Comparison of ENCODE assay signal across 7 cellular contexts in the genomic region with DNA sequence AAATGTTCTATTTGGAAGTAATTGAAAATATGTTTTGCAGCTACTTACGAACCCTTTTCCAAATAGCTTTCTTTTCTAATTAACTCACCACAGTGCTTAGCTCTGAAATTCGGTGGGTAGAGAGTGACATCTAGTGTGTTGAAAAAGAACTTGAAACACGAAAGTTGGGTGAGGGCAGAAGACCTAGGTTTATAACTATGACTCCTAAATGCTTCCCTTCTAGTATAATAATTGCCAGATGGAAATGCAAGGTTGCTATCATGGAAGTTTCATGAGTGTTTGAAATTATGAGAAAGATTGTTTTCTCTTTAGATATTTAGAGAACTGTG.
DNase-seq lines count a peak whose midpoint lies in the region; ATAC-seq and TF ChIP-seq lines count a peak whose summit lies in the region.

No MANE protein-coding gene starts in this region.

- TF ChIP-seq POLR2A in right lobe of liver (IDR thresholded peaks at IDR 0.05) = no peak

- H3K9me3 Mint-ChIP-seq in glutamatergic neuron (ENCODE audit: unreplicated experiment) = no peaks in the 10 kb centered on the region

- ATAC-seq in HG02610 (IDR thresholded peaks at IDR 0.05; ENCODE audit: unreplicated experiment) = peak; percentile 63
- ATAC-seq in right lobe of liver = peak; percentile 71 to 82 (median 80)

- H3K36me3 ChIP-seq in right lobe of liver = no peaks in the 10 kb centered on the region

- H3K27me3 ChIP-seq in right lobe of liver = no peaks in the 10 kb centered on the region

- no peak overlapping the region for H3K27ac Mint-ChIP-seq in glutamatergic neuron (ENCODE audit: unreplicated experiment)

- 2% methylated on average over 3 of the region's 3 CpGs for WGBS in right lobe of liver (ENCODE audit: insufficient coverage, low coverage, low lambda C conversion rate, missing lambda C conversion rate)

- no peak overlapping the region for H3K4me3 Mint-ChIP-seq in glutamatergic neuron (ENCODE audit: unreplicated experiment)

- peak; percentile 38 for TF ChIP-seq CTCF in GM12864 (IDR thresholded peaks at IDR 0.05; ENCODE audit: low read depth, low read length, missing control alignments)
- peak; percentile 48 for TF ChIP-seq CTCF in cardiac fibroblast (IDR thresholded peaks at IDR 0.05; ENCODE audit: low read depth, low read length)
- peak; percentile 50 to 72 (median 58) for TF ChIP-seq CTCF in right lobe of liver (IDR thresholded peaks at IDR 0.05)
- no peak for TF ChIP-seq CTCF in glutamatergic neuron (IDR thresholded peaks at IDR 0.05; ENCODE audit: partially characterized antibody, unreplicated experiment)

- no peaks in the 10 kb centered on the region for H3K9me3 ChIP-seq in right lobe of liver

- no peak for DNase-seq in GM12864 (ENCODE audit: low read depth)
- peak; percentile 14 to 47 for DNase-seq in NCI-H526 (lab: John Stamatoyannopoulos, UW)
- peak; percentile 64 to 76 for DNase-seq in cardiac fibroblast (ENCODE audit: low read depth in 2 of 2)
- no peak for DNase-seq in right lobe of liver
- DNase-seq in glutamatergic neuron = no peak
- DNase-seq in activated naive CD4-positive, alpha-beta T cell treated with anti-CD3 and anti-CD28 coated beads, Interleukin-2, amount 50 U/mL, for 16 hours = no peak

- no peak overlapping the region for H3K27ac ChIP-seq in right lobe of liver

- intact Hi-C loops in right lobe of liver (cut with DNase I) = no loop called here

- no peaks in the 10 kb centered on the region for H3K4me1 Mint-ChIP-seq in glutamatergic neuron (ENCODE audit: low read depth, unreplicated experiment)

- H3K4me1 ChIP-seq in right lobe of liver = peaks cover 0 to 9% (median 0%) of the 10 kb centered on the region in 4 donors

- no peak overlapping the region for H3K4me3 ChIP-seq in GM12864 (ENCODE audit: low read depth, low read length)
- H3K4me3 ChIP-seq in cardiac fibroblast (replicated peaks in 1 of 2; ENCODE audit: low read depth in 2 of 2, low read length in 2 of 2) = no peak overlapping the region
- H3K4me3 ChIP-seq in right lobe of liver = no peak overlapping the region

- peaks cover 1% of the 10 kb centered on the region for H3K27me3 Mint-ChIP-seq in glutamatergic neuron (ENCODE audit: unreplicated experiment)

- no peaks in the 10 kb centered on the region for H3K36me3 Mint-ChIP-seq in glutamatergic neuron (ENCODE audit: unreplicated experiment)

Comparison
In these comparisons a context has a peak if more than half of its experiments do, and no peak if none do; other contexts are left out.
1. DNase-seq: peak in NCI-H526 (2 of 2) and cardiac fibroblast (2 of 2); none in GM12864 (single experiment), right lobe of liver (0 of 3), glutamatergic neuron (single experiment) and activated naive CD4-positive, alpha-beta T cell treated with anti-CD3 and anti-CD28 coated beads, Interleukin-2, amount 50 U/mL, for 16 hours (single experiment).